In the genomic region with DNA sequence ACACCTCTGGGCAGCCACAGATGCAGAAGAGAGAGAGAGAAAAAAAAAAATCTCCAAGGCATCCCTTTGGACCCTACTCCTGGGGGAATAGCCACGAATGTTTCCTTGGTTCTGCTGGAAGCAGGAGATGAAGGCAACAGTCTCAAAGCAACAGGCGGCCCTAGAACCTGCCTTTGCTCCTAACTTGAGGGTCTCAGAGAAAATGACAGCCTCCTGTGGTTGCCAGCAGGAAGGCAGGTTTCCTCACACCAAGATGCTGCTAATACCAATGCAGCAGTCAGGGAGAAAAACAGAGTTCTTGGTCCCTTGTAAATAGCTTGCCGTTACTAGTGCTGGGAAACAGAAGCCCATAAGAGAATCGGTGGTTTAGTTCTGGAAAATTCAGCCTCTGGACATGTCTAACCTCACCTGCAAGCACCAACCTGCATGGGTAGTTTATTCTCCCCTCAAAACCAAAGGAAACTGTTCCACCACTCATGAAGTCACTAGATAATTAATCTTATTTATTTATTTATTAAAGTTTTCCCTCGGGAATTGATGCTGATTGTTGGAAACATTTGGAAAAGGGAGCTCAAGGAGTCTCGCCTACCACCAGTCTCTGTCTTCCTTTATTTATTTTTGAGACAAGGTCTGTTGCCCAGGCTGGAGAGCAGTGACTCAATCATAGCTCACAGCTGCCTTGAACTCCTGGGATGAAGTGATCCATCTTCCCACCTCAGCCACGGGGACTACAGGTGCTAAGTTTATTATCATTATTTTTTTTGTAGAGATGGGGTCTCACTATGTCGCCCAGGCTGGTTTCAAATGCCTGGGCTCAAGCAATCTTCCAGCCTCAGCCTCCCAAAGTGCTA, we compare ENCODE assay signal across 8 cellular contexts. TPM values are rescaled to one million over a fixed set of nuclear protein-coding genes. Genes with fewer than 3 reads are reported as not detected.
DNase-seq lines count a peak whose midpoint lies in the region; ATAC-seq and TF ChIP-seq lines count a peak whose summit lies in the region.

No MANE protein-coding gene starts in this region.

- no CpG with 5 or more reads among the region's 8 CpGs for WGBS in trophoblast cell (ENCODE audit: extremely low coverage, insufficient coverage, insufficient read length)

- no peak overlapping the region for H3K4ac ChIP-seq in trophoblast cell (ENCODE audit: low read depth, low read length)

- no peak for ATAC-seq in HG03095 (IDR thresholded peaks at IDR 0.05; ENCODE audit: unreplicated experiment)

- H3K9me2 ChIP-seq in Loucy (replicated peaks; ENCODE audit: low read depth, low read length), result no peaks in the 10 kb centered on the region

- H2AFZ ChIP-seq in Loucy (ENCODE audit: low read length) (peak overlapping the region; percentile 85), trophoblast cell (ENCODE audit: insufficient read depth, low read length, poor library complexity) (no peak overlapping the region)

- no peak overlapping the region for H3K14ac ChIP-seq in trophoblast cell (ENCODE audit: low read length)

- no peaks in the 10 kb centered on the region for H4K20me1 ChIP-seq in Loucy (ENCODE audit: insufficient read depth, low read length, poor library complexity, severe bottlenecking)

- no peak overlapping the region for H3K23ac ChIP-seq in trophoblast cell (ENCODE audit: low read length)

- peak overlapping the region; percentile 71 for H3K4me3 ChIP-seq in Loucy (ENCODE audit: low read length, poor library complexity, severe bottlenecking)
- H3K4me3 ChIP-seq in epithelial cell of esophagus (ENCODE audit: low read length), result peak overlapping the region; percentile 48
- no peak overlapping the region for H3K4me3 ChIP-seq in trophoblast cell (ENCODE audit: low read depth, low read length)

- H3K27me3 ChIP-seq in Loucy (ENCODE audit: insufficient read depth, low read length, poor library complexity, severe bottlenecking), result peaks cover 25% of the 10 kb centered on the region
- H3K27me3 ChIP-seq in trophoblast cell (ENCODE audit: insufficient read depth, low read length), result peaks cover 14% of the 10 kb centered on the region

- no peak overlapping the region for H2BK120ac ChIP-seq in trophoblast cell (ENCODE audit: insufficient read depth, low read length, poor library complexity)

- H3K79me2 ChIP-seq in Loucy (ENCODE audit: insufficient read depth, low read length) (no peaks in the 10 kb centered on the region), trophoblast cell (ENCODE audit: control insufficient read depth, insufficient read depth, low read length, poor library complexity) (no peaks in the 10 kb centered on the region)

- H4K91ac ChIP-seq in trophoblast cell (ENCODE audit: low read depth, low read length), result no peak overlapping the region

- H2AK5ac ChIP-seq in trophoblast cell (ENCODE audit: low read length), result no peak overlapping the region

- H3K36me3 ChIP-seq in Loucy (ENCODE audit: insufficient read depth, low read length) (no peaks in the 10 kb centered on the region), trophoblast cell (ENCODE audit: control insufficient read depth in 1 of 2, insufficient read depth in 2 of 2, low read length in 2 of 2) (no peaks in the 10 kb centered on the region)

- H2BK5ac ChIP-seq in trophoblast cell (ENCODE audit: low read depth, low read length, poor library complexity), result no peak overlapping the region

- peak; percentile 23 for TF ChIP-seq CTCF in Loucy (conservative IDR thresholded peaks at IDR 0.05; ENCODE audit: low read length)
- no peak for TF ChIP-seq CTCF in epithelial cell of esophagus (IDR thresholded peaks at IDR 0.05; ENCODE audit: insufficient read depth, low read depth, low read length, missing control alignments)

- DNase-seq in ELF-1 (ENCODE audit: low read depth, low spot score) (peak; percentile 27), epithelial cell of esophagus (ENCODE audit: low read depth) (peak; percentile 72), trophoblast cell (no peak), NCI-H2107 treated with DMSO at 0.1 percent for 48 hours (lab: John Stamatoyannopoulos, UW; ENCODE audit: unreplicated experiment) (no peak), NCI-H748 treated with DMSO at 0.1 percent for 48 hours (lab: John Stamatoyannopoulos, UW) (no peak)
- DNase-seq in activated CD4-positive, alpha-beta T cell treated with anti-CD3 and anti-CD28 coated beads for 4 hours, result no peak

- H3K9me3 ChIP-seq in Loucy (ENCODE audit: insufficient read depth, low read depth, low read length), result no peaks in the 10 kb centered on the region
- H3K9me3 ChIP-seq in trophoblast cell (ENCODE audit: insufficient read depth, low read depth, low read length), result peaks cover 3% of the 10 kb centered on the region

- no peaks in the 10 kb centered on the region for H3K79me1 ChIP-seq in trophoblast cell (ENCODE audit: low read length)

- H3K27ac ChIP-seq in trophoblast cell (ENCODE audit: low read depth, low read length), result no peak overlapping the region

- H3K9ac ChIP-seq in Loucy (ENCODE audit: low read depth, low read length, poor library complexity, severe bottlenecking) (peak overlapping the region; percentile 26), trophoblast cell (ENCODE audit: low read length) (no peak overlapping the region)

- H3K4me1 ChIP-seq in Loucy (ENCODE audit: insufficient read depth, low read length, poor library complexity, severe bottlenecking) (peaks cover 13% of the 10 kb centered on the region), trophoblast cell (ENCODE audit: control insufficient read depth in 1 of 2, insufficient read depth in 2 of 2, low read length in 2 of 2) (peaks cover 0 to 7% of the 10 kb centered on the region in 2 experiments)

- H4K8ac ChIP-seq in trophoblast cell (ENCODE audit: low read depth, low read length), result no peak overlapping the region

- H3F3A ChIP-seq in Loucy (ENCODE audit: low read depth), result no peaks in the 10 kb centered on the region

- no peak overlapping the region for H3K18ac ChIP-seq in trophoblast cell (ENCODE audit: low read length)

- no peak overlapping the region for H4K12ac ChIP-seq in trophoblast cell (ENCODE audit: low read depth, low read length)

- no peak overlapping the region for H2BK12ac ChIP-seq in trophoblast cell (ENCODE audit: low read length)

- H3K4me2 ChIP-seq in Loucy (ENCODE audit: low read depth, low read length, poor library complexity, severe bottlenecking), result peak overlapping the region; percentile 95
- peak overlapping the region; percentile 72 for H3K4me2 ChIP-seq in trophoblast cell (ENCODE audit: low read length)

RNA-seq across cellular contexts. Expression of gene FRMD4B, which starts 0.9 kb away (rescaled TPM):
- polyA plus RNA-seq in trophoblast cell (2013), result 18.5 and 18.6 TPM in 2 replicates

Comparison
In these comparisons a context has a peak if more than half of its experiments do, and no peak if none do; other contexts are left out.
1. DNase-seq: peak in ELF-1 (single experiment) and epithelial cell of esophagus (single experiment); none in trophoblast cell (0 of 2), NCI-H2107 treated with DMSO at 0.1 percent for 48 hours (single experiment), activated CD4-positive, alpha-beta T cell treated with anti-CD3 and anti-CD28 coated beads for 4 hours (0 of 2) and NCI-H748 treated with DMSO at 0.1 percent for 48 hours (single experiment).